In the genomic region with DNA sequence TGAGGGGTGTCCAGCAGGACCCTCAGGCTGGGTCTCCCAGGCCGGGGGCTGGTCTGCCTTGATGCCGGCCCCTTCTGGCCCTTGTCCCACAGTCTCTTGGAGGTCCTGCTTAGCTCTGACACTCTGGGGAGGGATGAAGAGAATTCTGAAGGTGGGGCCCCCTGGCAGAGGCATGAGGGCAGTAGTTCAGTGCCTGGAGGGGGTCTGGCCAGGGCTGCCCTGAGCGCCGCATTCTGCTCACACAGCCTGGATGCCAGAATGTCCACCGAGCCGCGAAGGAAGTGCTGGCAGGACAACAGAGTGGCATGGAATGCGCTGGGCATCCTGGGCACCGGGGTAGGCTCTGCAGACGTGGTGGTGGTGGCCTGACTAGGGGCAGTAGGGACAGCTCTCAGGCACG, we compare ENCODE assay signal across 1 cellular context.
TF ChIP-seq lines count a peak whose summit lies in the region.

No MANE protein-coding gene starts in this region.

TF ChIP-seq in IMR-90, 13 proteins besides CTCF, POLR2A, EP300 and RAD21:
- TF ChIP-seq FOS (IDR thresholded peaks at IDR 0.05; ENCODE audit: low read depth, low read length) (no peak), NFE2L2 (IDR thresholded peaks at IDR 0.05; ENCODE audit: low read depth, low read length) (no peak), RCOR1 (IDR thresholded peaks at IDR 0.05; ENCODE audit: insufficient replicate concordance, low read length) (no peak), CEBPB (IDR thresholded peaks at IDR 0.05; ENCODE audit: low read depth, low read length) (no peak), CHD1 (IDR thresholded peaks at IDR 0.05; ENCODE audit: low read depth, low read length) (no peak), MAZ (IDR thresholded peaks at IDR 0.05; ENCODE audit: borderline replicate concordance, low read depth, low read length) (no peak), ELK1 (IDR thresholded peaks at IDR 0.05; ENCODE audit: borderline replicate concordance, low read depth, low read length) (no peak), RFX5 (IDR thresholded peaks at IDR 0.05; ENCODE audit: low read depth, low read length) (no peak), SMC3 (IDR thresholded peaks at IDR 0.05; ENCODE audit: low read depth, low read length) (no peak), MXI1 (IDR thresholded peaks at IDR 0.05; ENCODE audit: borderline replicate concordance, low read depth, low read length) (no peak), BHLHE40 (IDR thresholded peaks at IDR 0.05; ENCODE audit: low read depth, low read length) (no peak), MAFK (IDR thresholded peaks at IDR 0.05; ENCODE audit: low read depth, low read length) (no peak)
- TF ChIP-seq, protein P1, sequence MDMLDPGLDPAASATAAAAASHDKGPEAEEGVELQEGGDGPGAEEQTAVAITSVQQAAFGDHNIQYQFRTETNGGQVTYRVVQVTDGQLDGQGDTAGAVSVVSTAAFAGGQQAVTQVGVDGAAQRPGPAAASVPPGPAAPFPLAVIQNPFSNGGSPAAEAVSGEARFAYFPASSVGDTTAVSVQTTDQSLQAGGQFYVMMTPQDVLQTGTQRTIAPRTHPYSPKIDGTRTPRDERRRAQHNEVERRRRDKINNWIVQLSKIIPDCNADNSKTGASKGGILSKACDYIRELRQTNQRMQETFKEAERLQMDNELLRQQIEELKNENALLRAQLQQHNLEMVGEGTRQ (IDR thresholded peaks at IDR 0.05; ENCODE audit: low read depth, low read length) = no peak
